ENCODE assay signal across 31 cellular contexts in genomic region chr1:217230412-217230811, GRCh38.
"Had no signal": no experiment of that assay in that cellular context is flagged by ENCODE, and none has a peak within 500 bp of the region (broad histone marks: within the 10 kb centered on the region; RNA-seq: fewer than 3 reads in every experiment).

No MANE protein-coding gene starts in this region.

- H2AFZ ChIP-seq: parathyroid adenoma had no signal

- H3K4me3 ChIP-seq: ascending aorta, cardiac muscle cell, coronary artery, gastroesophageal sphincter, lower lobe of right lung, psoas muscle, right atrium auricular region, smooth muscle cell, upper lobe of left lung, vagina had no signal

- H3K9ac ChIP-seq: parathyroid adenoma had no signal

- H3K27me3 ChIP-seq: ascending aorta, cardiac muscle cell, gastroesophageal sphincter, right atrium auricular region, upper lobe of left lung, vagina had no signal

- H3K36me3 ChIP-seq: ascending aorta, cardiac muscle cell, gastroesophageal sphincter, lower lobe of right lung, right atrium auricular region, upper lobe of left lung, vagina had no signal

- DNase-seq: activated CD4-positive, alpha-beta memory T cell treated with anti-CD3 and anti-CD28 coated beads, Interleukin-2, amount 10 ng/mL, durations not matched to agents 7 days and 5 days; activated CD4-positive, alpha-beta T cell treated with anti-CD3 and anti-CD28 coated beads for 1 hour; activated CD4-positive, alpha-beta T cell treated with anti-CD3 and anti-CD28 coated beads, Interleukin-2, amount 10 ng/mL, durations not matched to agents 7 days and 5 days; activated CD8-positive, alpha-beta memory T cell treated with anti-CD3 and anti-CD28 coated beads, Interleukin-2, amount 50 U/mL, for 48 hours; activated gamma-delta T cell; activated naive CD4-positive, alpha-beta T cell treated with anti-CD3 and anti-CD28 coated beads, Interleukin-2, amount 10 ng/mL, durations not matched to agents 7 days and 5 days; activated naive CD8-positive, alpha-beta T cell treated with anti-CD3 and anti-CD28 coated beads, Interleukin-2, amount 10 ng/mL, durations not matched to agents 7 days and 5 days; activated T-cell treated with anti-CD3 and anti-CD28 coated beads, Interleukin-2, amount 50 U/mL, for 24 hours; effector memory CD8-positive, alpha-beta T cell; erythroblast; hypothalamus; immature natural killer cell; lower lobe of right lung; mesenchymal stem cell; naive thymus-derived CD8-positive, alpha-beta T cell; occipital lobe; psoas muscle; stimulated activated CD4-positive, alpha-beta T cell treated with anti-CD3 and anti-CD28 coated beads, Interleukin-1b, Interleukin-23, amount 100 ng/mL, for 48 hours; stimulated activated CD4-positive, alpha-beta T cell treated with anti-CD3 and anti-CD28 coated beads, Interleukin-4, amount 100 ng/mL, for 4 hours; stimulated activated CD8-positive, alpha-beta memory T cell treated with anti-CD3 and anti-CD28 coated beads, Interleukin-4, amount 100 ng/mL, for 48 hours; stimulated activated naive CD8-positive, alpha-beta T cell treated with anti-CD3 and anti-CD28 coated beads, Interleukin-15, amount 100 ng/mL, for 72 hours; substantia nigra; upper lobe of left lung had no signal

- H3K4me1 ChIP-seq: ascending aorta, lower lobe of right lung, parathyroid adenoma, psoas muscle, right atrium auricular region, upper lobe of left lung, vagina had no signal

- H3K27ac ChIP-seq: ascending aorta, cardiac muscle cell, coronary artery, gastroesophageal sphincter, lower lobe of right lung, parathyroid adenoma, psoas muscle, right atrium auricular region, upper lobe of left lung, vagina had no signal

- H3K4me2 ChIP-seq: smooth muscle cell had no signal

- H3K9me3 ChIP-seq: ascending aorta, gastroesophageal sphincter, lower lobe of right lung, psoas muscle, right atrium auricular region, upper lobe of left lung, vagina had no signal

- H3K79me2 ChIP-seq: parathyroid adenoma had no signal
